1 cellular context compared by ENCODE assay signal in genomic region chr17:67487506-67487905, GRCh38.
TF ChIP-seq lines count a peak whose summit lies in the region.

No MANE protein-coding gene starts in this region.

TF ChIP-seq in A549, 52 proteins besides CTCF, POLR2A, EP300 and RAD21 (continued from another document):
- TF ChIP-seq REST (IDR thresholded peaks at IDR 0.05) (no peak), TFCP2L1 (CRISPR knock-in tag; IDR thresholded peaks at IDR 0.05) (no peak), ESRRA (IDR thresholded peaks at IDR 0.05; ENCODE audit: borderline replicate concordance, low read length) (no peak), TP53 (CRISPR knock-in tag; IDR thresholded peaks at IDR 0.05) (no peak), KDM1A (IDR thresholded peaks at IDR 0.05; ENCODE audit: low read depth) (no peak), FOXS1 (CRISPR knock-in tag; IDR thresholded peaks at IDR 0.05) (no peak), RNF2 (IDR thresholded peaks at IDR 0.05; ENCODE audit: borderline replicate concordance, low read depth) (no peak)
